In genomic region chr6:148054219-148054618, GRCh38 we compare ENCODE assay signal across 34 cellular contexts.
"Had no signal": no experiment of that assay in that cellular context is flagged by ENCODE, and none has a peak within 500 bp of the region (broad histone marks: within the 10 kb centered on the region; RNA-seq: fewer than 3 reads in every experiment).

No MANE protein-coding gene starts in this region.

- H3K4me3 ChIP-seq: adrenal gland, body of pancreas, esophagus squamous epithelium, gastroesophageal sphincter, heart right ventricle had no signal

- H3K9me3 ChIP-seq: adrenal gland, body of pancreas had no signal

- DNase-seq: activated B cell treated with CpG ODN at 0.5 μM for 24 hours; activated CD4-positive, alpha-beta memory T cell treated with anti-CD3 and anti-CD28 coated beads for 36 hours; activated CD4-positive, alpha-beta T cell treated with anti-CD3 and anti-CD28 coated beads for 48 hours; activated CD8-positive, alpha-beta memory T cell treated with anti-CD3 and anti-CD28 coated beads, Interleukin-2, amount 10 ng/mL, durations not matched to agents 7 days and 5 days; activated CD8-positive, alpha-beta memory T cell treated with anti-CD3 and anti-CD28 coated beads, Interleukin-2, amount 50 U/mL, for 4 hours; activated CD8-positive, alpha-beta T cell treated with anti-CD3 and anti-CD28 coated beads, Interleukin-2, amount 10 ng/mL, durations not matched to agents 7 days and 5 days; activated effector memory CD4-positive, alpha-beta T cell treated with anti-CD3 and anti-CD28 coated beads, Interleukin-2, amount 50 U/mL, for 16 hours; activated naive CD4-positive, alpha-beta T cell treated with anti-CD3 and anti-CD28 coated beads for 36 hours; activated naive CD8-positive, alpha-beta T cell treated with anti-CD3 and anti-CD28 coated beads for 36 hours; activated naive CD8-positive, alpha-beta T cell treated with anti-CD3 and anti-CD28 coated beads, Interleukin-2, amount 50 U/mL, for 24 hours; activated T-cell treated with anti-CD3 and anti-CD28 coated beads, Interleukin-2, amount 50 U/mL, for 1 hour; activated T-cell treated with anti-CD3 and anti-CD28 coated beads, Interleukin-2, amount 50 U/mL, for 48 hours; adrenal gland; amygdala; aorta; body of pancreas; caudate nucleus; cortex of kidney; dermis blood vessel endothelial cell; effector CD4-positive, alpha-beta T cell; effector memory CD8-positive, alpha-beta T cell; erythroblast; esophagus squamous epithelium; heart right ventricle; T-helper 17 cell; T1000; WERI-Rb-1 had no signal

- H3K27ac ChIP-seq: adrenal gland, body of pancreas, esophagus squamous epithelium, gastroesophageal sphincter, heart right ventricle, WERI-Rb-1 had no signal

- H3K4me3 Mint-ChIP-seq: activated B cell treated with CpG ODN at 0.5 μM for 24 hours; activated CD4-positive, alpha-beta memory T cell treated with anti-CD3 and anti-CD28 coated beads for 36 hours; activated CD8-positive, alpha-beta memory T cell treated with anti-CD3 and anti-CD28 coated beads, Interleukin-2, amount 10 ng/mL, durations not matched to agents 7 days and 5 days; activated CD8-positive, alpha-beta T cell treated with anti-CD3 and anti-CD28 coated beads, Interleukin-2, amount 10 ng/mL, durations not matched to agents 7 days and 5 days; activated naive CD4-positive, alpha-beta T cell treated with anti-CD3 and anti-CD28 coated beads for 36 hours; activated naive CD4-positive, alpha-beta T cell treated with anti-CD3 and anti-CD28 coated beads, Interleukin-2, amount 50 U/mL, for 24 hours; activated naive CD8-positive, alpha-beta T cell treated with anti-CD3 and anti-CD28 coated beads for 36 hours; activated naive CD8-positive, alpha-beta T cell treated with anti-CD3 and anti-CD28 coated beads, Interleukin-2, amount 50 U/mL, for 24 hours; activated T-helper 1 cell treated with anti-CD3 and anti-CD28 coated beads, Interleukin-12 subunit alpha, Interleukin-12 subunit beta, Interleukin-2, Interleukin-4 antibody, amounts not matched to agents 30 ng/mL and 10 ng/mL and 1 ng/mL, durations not matched to agents 14 hours and 24 hours and 36 hours; effector memory CD8-positive, alpha-beta T cell; T-helper 17 cell; T-helper 2 cell treated with Interferon-gamma antibody and Interleukin-4, amounts not matched to agents 5 μg/mL and 100 μg/mL, for 36 hours had no signal

- H3K36me3 ChIP-seq: adrenal gland, esophagus squamous epithelium, gastroesophageal sphincter, heart right ventricle, WERI-Rb-1 had no signal

- ATAC-seq: activated CD4-positive, CD25-positive, alpha-beta regulatory T cell treated with anti-CD3 and anti-CD28 coated beads, Interleukin-2, amount 50 U/mL, for 24 hours; activated CD8-positive, alpha-beta memory T cell treated with anti-CD3 and anti-CD28 coated beads, Interleukin-2, amount 10 ng/mL, durations not matched to agents 7 days and 5 days; activated CD8-positive, alpha-beta T cell treated with anti-CD3 and anti-CD28 coated beads, Interleukin-2, amount 10 ng/mL, durations not matched to agents 7 days and 5 days; activated naive CD8-positive, alpha-beta T cell treated with anti-CD3 and anti-CD28 coated beads, Interleukin-2, amount 50 U/mL, for 24 hours; body of pancreas; effector memory CD8-positive, alpha-beta T cell; gastroesophageal sphincter; heart right ventricle; T-helper 17 cell had no signal

- H3K4me1 Mint-ChIP-seq: activated B cell treated with CpG ODN at 0.5 μM for 24 hours; activated CD8-positive, alpha-beta memory T cell treated with anti-CD3 and anti-CD28 coated beads, Interleukin-2, amount 10 ng/mL, durations not matched to agents 7 days and 5 days; activated naive CD4-positive, alpha-beta T cell treated with anti-CD3 and anti-CD28 coated beads, Interleukin-2, amount 50 U/mL, for 24 hours; activated naive CD8-positive, alpha-beta T cell treated with anti-CD3 and anti-CD28 coated beads for 36 hours; activated naive CD8-positive, alpha-beta T cell treated with anti-CD3 and anti-CD28 coated beads, Interleukin-2, amount 50 U/mL, for 24 hours; T-helper 17 cell had no signal

- H3K27ac Mint-ChIP-seq: activated B cell treated with CpG ODN at 0.5 μM for 24 hours; activated CD4-positive, alpha-beta memory T cell treated with anti-CD3 and anti-CD28 coated beads for 36 hours; activated CD8-positive, alpha-beta memory T cell treated with anti-CD3 and anti-CD28 coated beads, Interleukin-2, amount 10 ng/mL, durations not matched to agents 7 days and 5 days; activated CD8-positive, alpha-beta T cell treated with anti-CD3 and anti-CD28 coated beads, Interleukin-2, amount 10 ng/mL, durations not matched to agents 7 days and 5 days; activated naive CD4-positive, alpha-beta T cell treated with anti-CD3 and anti-CD28 coated beads for 36 hours; activated naive CD4-positive, alpha-beta T cell treated with anti-CD3 and anti-CD28 coated beads, Interleukin-2, amount 50 U/mL, for 24 hours; activated naive CD8-positive, alpha-beta T cell treated with anti-CD3 and anti-CD28 coated beads for 36 hours; activated naive CD8-positive, alpha-beta T cell treated with anti-CD3 and anti-CD28 coated beads, Interleukin-2, amount 50 U/mL, for 24 hours; activated T-helper 1 cell treated with anti-CD3 and anti-CD28 coated beads, Interleukin-12 subunit alpha, Interleukin-12 subunit beta, Interleukin-2, Interleukin-4 antibody, amounts not matched to agents 30 ng/mL and 10 ng/mL and 1 ng/mL, durations not matched to agents 14 hours and 24 hours and 36 hours; activated T-helper 2 cell treated with anti-CD3 and anti-CD28 coated beads, Interferon-gamma antibody, Interleukin-2, Interleukin-4, amounts not matched to agents 10 μg/mL and 5 μg/mL and 100 μg/mL, durations not matched to agents 14 hours and 24 hours and 36 hours; effector memory CD8-positive, alpha-beta T cell; T-helper 17 cell; T-helper 2 cell treated with Interferon-gamma antibody and Interleukin-4, amounts not matched to agents 5 μg/mL and 100 μg/mL, for 36 hours had no signal

- FAIRE-seq: colon had no signal

- H3K4me1 ChIP-seq: adrenal gland, body of pancreas, esophagus squamous epithelium, gastroesophageal sphincter, heart right ventricle had no signal

- H3K27me3 Mint-ChIP-seq: activated B cell treated with CpG ODN at 0.5 μM for 24 hours; activated CD4-positive, alpha-beta memory T cell treated with anti-CD3 and anti-CD28 coated beads for 36 hours; activated CD8-positive, alpha-beta memory T cell treated with anti-CD3 and anti-CD28 coated beads, Interleukin-2, amount 10 ng/mL, durations not matched to agents 7 days and 5 days; activated naive CD4-positive, alpha-beta T cell treated with anti-CD3 and anti-CD28 coated beads, Interleukin-2, amount 50 U/mL, for 24 hours; activated naive CD8-positive, alpha-beta T cell treated with anti-CD3 and anti-CD28 coated beads for 36 hours; activated naive CD8-positive, alpha-beta T cell treated with anti-CD3 and anti-CD28 coated beads, Interleukin-2, amount 50 U/mL, for 24 hours; effector memory CD8-positive, alpha-beta T cell; T-helper 17 cell had no signal

- H3K9me3 Mint-ChIP-seq: activated B cell treated with CpG ODN at 0.5 μM for 24 hours had no signal

- H3K36me3 Mint-ChIP-seq: activated CD4-positive, alpha-beta memory T cell treated with anti-CD3 and anti-CD28 coated beads for 36 hours; activated CD8-positive, alpha-beta memory T cell treated with anti-CD3 and anti-CD28 coated beads, Interleukin-2, amount 10 ng/mL, durations not matched to agents 7 days and 5 days; activated naive CD4-positive, alpha-beta T cell treated with anti-CD3 and anti-CD28 coated beads, Interleukin-2, amount 50 U/mL, for 24 hours; activated naive CD8-positive, alpha-beta T cell treated with anti-CD3 and anti-CD28 coated beads for 36 hours had no signal

- H3K27me3 ChIP-seq: adrenal gland, body of pancreas, esophagus squamous epithelium, gastroesophageal sphincter, heart right ventricle had no signal
